ENCODE assay signal across 1 cellular context in the genomic region with DNA sequence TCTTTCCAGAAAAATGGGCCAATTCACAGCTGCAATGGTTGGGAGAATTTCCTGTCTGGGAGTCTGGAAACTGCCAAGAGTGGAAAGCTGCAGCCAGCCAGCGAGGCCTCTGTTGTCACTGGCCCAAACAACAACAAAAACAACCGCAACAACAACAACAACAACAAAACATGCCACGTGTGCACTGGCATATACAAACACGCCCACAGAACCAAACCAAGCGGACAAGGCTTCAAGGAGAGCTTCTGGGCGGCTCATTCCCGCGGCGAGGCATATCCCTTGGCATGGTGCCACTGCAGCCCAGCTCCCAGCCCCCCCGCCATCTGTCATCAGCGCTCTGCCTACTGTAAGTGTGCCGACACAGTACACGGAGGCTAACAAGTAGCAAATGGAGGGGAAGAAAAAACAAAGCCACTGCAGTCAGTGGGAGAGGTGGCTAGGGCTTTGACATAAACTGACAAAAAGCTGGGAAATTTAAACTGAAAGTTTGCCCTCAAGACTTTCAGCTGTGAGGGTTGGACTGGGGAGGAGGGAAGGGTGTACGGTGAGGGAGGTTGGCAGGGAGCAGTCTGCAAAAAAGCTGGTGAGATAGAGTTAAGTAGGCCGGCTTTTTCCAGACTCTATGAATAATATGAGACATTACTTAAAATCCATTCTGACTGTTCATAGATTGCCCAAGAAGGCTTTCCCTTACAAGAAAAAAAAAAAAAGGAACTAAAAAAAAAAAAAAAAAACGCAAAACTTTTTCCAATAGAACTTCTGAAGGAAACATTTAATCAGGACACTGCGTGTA.
TF ChIP-seq lines count a peak whose summit lies in the region.

No MANE protein-coding gene starts in this region.

TF ChIP-seq in GM23338, 12 proteins besides CTCF, POLR2A, EP300 and RAD21 (continued from another document):
- TF ChIP-seq, protein P1, sequence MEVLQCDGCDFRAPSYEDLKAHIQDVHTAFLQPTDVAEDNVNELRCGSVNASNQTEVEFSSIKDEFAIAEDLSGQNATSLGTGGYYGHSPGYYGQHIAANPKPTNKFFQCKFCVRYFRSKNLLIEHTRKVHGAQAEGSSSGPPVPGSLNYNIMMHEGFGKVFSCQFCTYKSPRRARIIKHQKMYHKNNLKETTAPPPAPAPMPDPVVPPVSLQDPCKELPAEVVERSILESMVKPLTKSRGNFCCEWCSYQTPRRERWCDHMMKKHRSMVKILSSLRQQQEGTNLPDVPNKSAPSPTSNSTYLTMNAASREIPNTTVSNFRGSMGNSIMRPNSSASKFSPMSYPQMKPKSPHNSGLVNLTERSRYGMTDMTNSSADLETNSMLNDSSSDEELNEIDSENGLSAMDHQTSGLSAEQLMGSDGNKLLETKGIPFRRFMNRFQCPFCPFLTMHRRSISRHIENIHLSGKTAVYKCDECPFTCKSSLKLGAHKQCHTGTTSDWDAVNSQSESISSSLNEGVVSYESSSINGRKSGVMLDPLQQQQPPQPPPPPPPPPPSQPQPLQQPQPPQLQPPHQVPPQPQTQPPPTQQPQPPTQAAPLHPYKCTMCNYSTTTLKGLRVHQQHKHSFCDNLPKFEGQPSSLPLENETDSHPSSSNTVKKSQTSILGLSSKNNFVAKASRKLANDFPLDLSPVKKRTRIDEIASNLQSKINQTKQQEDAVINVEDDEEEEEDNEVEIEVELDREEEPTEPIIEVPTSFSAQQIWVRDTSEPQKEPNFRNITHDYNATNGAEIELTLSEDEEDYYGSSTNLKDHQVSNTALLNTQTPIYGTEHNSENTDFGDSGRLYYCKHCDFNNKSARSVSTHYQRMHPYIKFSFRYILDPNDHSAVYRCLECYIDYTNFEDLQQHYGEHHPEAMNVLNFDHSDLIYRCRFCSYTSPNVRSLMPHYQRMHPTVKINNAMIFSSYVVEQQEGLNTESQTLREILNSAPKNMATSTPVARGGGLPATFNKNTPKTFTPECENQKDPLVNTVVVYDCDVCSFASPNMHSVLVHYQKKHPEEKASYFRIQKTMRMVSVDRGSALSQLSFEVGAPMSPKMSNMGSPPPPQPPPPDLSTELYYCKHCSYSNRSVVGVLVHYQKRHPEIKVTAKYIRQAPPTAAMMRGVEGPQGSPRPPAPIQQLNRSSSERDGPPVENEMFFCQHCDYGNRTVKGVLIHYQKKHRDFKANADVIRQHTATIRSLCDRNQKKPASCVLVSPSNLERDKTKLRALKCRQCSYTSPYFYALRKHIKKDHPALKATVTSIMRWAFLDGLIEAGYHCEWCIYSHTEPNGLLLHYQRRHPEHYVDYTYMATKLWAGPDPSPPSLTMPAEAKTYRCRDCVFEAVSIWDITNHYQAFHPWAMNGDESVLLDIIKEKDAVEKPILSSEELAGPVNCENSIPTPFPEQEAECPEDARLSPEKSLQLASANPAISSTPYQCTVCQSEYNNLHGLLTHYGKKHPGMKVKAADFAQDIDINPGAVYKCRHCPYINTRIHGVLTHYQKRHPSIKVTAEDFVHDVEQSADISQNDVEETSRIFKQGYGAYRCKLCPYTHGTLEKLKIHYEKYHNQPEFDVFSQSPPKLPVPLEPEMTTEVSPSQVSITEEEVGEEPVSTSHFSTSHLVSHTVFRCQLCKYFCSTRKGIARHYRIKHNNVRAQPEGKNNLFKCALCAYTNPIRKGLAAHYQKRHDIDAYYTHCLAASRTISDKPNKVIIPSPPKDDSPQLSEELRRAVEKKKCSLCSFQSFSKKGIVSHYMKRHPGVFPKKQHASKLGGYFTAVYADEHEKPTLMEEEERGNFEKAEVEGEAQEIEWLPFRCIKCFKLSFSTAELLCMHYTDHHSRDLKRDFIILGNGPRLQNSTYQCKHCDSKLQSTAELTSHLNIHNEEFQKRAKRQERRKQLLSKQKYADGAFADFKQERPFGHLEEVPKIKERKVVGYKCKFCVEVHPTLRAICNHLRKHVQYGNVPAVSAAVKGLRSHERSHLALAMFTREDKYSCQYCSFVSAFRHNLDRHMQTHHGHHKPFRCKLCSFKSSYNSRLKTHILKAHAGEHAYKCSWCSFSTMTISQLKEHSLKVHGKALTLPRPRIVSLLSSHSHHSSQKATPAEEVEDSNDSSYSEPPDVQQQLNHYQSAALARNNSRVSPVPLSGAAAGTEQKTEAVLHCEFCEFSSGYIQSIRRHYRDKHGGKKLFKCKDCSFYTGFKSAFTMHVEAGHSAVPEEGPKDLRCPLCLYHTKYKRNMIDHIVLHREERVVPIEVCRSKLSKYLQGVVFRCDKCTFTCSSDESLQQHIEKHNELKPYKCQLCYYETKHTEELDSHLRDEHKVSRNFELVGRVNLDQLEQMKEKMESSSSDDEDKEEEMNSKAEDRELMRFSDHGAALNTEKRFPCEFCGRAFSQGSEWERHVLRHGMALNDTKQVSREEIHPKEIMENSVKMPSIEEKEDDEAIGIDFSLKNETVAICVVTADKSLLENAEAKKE (CRISPR knock-in tag; IDR thresholded peaks at IDR 0.05), result no peak
- TF ChIP-seq ZNF331 (CRISPR knock-in tag; IDR thresholded peaks at IDR 0.05; ENCODE audit: low read depth) (no peak), CREB1 (CRISPR knock-in tag; IDR thresholded peaks at IDR 0.05; ENCODE audit: low read depth) (no peak), STAT1 (IDR thresholded peaks at IDR 0.05; ENCODE audit: unreplicated experiment) (no peak)
- TF ChIP-seq, protein P2, sequence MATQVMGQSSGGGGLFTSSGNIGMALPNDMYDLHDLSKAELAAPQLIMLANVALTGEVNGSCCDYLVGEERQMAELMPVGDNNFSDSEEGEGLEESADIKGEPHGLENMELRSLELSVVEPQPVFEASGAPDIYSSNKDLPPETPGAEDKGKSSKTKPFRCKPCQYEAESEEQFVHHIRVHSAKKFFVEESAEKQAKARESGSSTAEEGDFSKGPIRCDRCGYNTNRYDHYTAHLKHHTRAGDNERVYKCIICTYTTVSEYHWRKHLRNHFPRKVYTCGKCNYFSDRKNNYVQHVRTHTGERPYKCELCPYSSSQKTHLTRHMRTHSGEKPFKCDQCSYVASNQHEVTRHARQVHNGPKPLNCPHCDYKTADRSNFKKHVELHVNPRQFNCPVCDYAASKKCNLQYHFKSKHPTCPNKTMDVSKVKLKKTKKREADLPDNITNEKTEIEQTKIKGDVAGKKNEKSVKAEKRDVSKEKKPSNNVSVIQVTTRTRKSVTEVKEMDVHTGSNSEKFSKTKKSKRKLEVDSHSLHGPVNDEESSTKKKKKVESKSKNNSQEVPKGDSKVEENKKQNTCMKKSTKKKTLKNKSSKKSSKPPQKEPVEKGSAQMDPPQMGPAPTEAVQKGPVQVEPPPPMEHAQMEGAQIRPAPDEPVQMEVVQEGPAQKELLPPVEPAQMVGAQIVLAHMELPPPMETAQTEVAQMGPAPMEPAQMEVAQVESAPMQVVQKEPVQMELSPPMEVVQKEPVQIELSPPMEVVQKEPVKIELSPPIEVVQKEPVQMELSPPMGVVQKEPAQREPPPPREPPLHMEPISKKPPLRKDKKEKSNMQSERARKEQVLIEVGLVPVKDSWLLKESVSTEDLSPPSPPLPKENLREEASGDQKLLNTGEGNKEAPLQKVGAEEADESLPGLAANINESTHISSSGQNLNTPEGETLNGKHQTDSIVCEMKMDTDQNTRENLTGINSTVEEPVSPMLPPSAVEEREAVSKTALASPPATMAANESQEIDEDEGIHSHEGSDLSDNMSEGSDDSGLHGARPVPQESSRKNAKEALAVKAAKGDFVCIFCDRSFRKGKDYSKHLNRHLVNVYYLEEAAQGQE (IDR thresholded peaks at IDR 0.05; ENCODE audit: unreplicated experiment), result no peak
